In genomic region chr17:7405413-7405881, GRCh38 we compare ENCODE assay signal across 8 cellular contexts. TPM values are rescaled to one million over a fixed set of nuclear protein-coding genes. Genes with fewer than 3 reads are reported as not detected.
DNase-seq lines count a peak whose midpoint lies in the region; ATAC-seq and TF ChIP-seq lines count a peak whose summit lies in the region.

No MANE protein-coding gene starts in this region.

- no peak overlapping the region for H3K9ac ChIP-seq in MM.1S (ENCODE audit: low read length)

- no peaks in the 10 kb centered on the region; the same call in 1 of the 2 replicates for H3K79me2 ChIP-seq in MM.1S (ENCODE audit: low read length)

- ATAC-seq in natural killer cell treated with Interleukin-12 subunit alpha and Interleukin-12 subunit beta and Interleukin-15 and Interleukin-18, amount 100 ng/mL, for 72 hours: no peak
- ATAC-seq in HG03378 (IDR thresholded peaks at IDR 0.05; ENCODE audit: unreplicated experiment): no peak

- no peaks in the 10 kb centered on the region for H3K36me3 Mint-ChIP-seq in natural killer cell treated with Interleukin-12 subunit alpha and Interleukin-12 subunit beta and Interleukin-15 and Interleukin-18, amount 100 ng/mL, for 72 hours

- H3K27me3 Mint-ChIP-seq in natural killer cell treated with Interleukin-12 subunit alpha and Interleukin-12 subunit beta and Interleukin-15 and Interleukin-18, amount 100 ng/mL, for 72 hours: peaks cover 8 to 23% of the 10 kb centered on the region in 2 donors

- H3K4me3 Mint-ChIP-seq in natural killer cell treated with Interleukin-12 subunit alpha and Interleukin-12 subunit beta and Interleukin-15 and Interleukin-18, amount 100 ng/mL, for 72 hours: peak overlapping the region; percentile 87

- H3K4me1 Mint-ChIP-seq in natural killer cell treated with Interleukin-12 subunit alpha and Interleukin-12 subunit beta and Interleukin-15 and Interleukin-18, amount 100 ng/mL, for 72 hours (ENCODE audit: low read depth in 2 of 2): peaks cover 13 to 21% of the 10 kb centered on the region in 2 donors

- H2AFZ ChIP-seq in MM.1S (ENCODE audit: low read length): no peak overlapping the region; the same call in 1 of the 2 replicates

- H3K36me3 ChIP-seq in MM.1S (replicated peaks; ENCODE audit: insufficient read depth, low read length): no peaks in the 10 kb centered on the region

- H3K27ac ChIP-seq in MM.1S (ENCODE audit: low read length) (no peak overlapping the region), dorsolateral prefrontal cortex (peak overlapping the region; percentile 27 to 97 (median 92))

- H3K9me2 ChIP-seq in MM.1S (replicated peaks; ENCODE audit: insufficient read depth, low read length): no peaks in the 10 kb centered on the region

- DNase-seq in AG08396 (ENCODE audit: low spot score): peak; percentile 50
- DNase-seq in MM.1S: no peak
- DNase-seq in dorsolateral prefrontal cortex: peak in 4 of 10 donors; percentile 28 to 59 (median 32)
- DNase-seq in natural killer cell treated with Interleukin-12 subunit alpha and Interleukin-12 subunit beta and Interleukin-15 and Interleukin-18, amount 100 ng/mL, for 72 hours (ENCODE audit: low spot score): no peak
- DNase-seq in DMS153 treated with DMSO at 0.1 percent for 48 hours (lab: John Stamatoyannopoulos, UW; ENCODE audit: unreplicated experiment): no peak
- no peak for DNase-seq in NCI-H2029 (lab: John Stamatoyannopoulos, UW)
- no peak for DNase-seq in NCI-H1105 treated with DMSO at 0.1 percent for 48 hours (lab: John Stamatoyannopoulos, UW)

- TF ChIP-seq CTCF in MM.1S (IDR thresholded peaks at IDR 0.05; ENCODE audit: low read length): no peak
- TF ChIP-seq CTCF in dorsolateral prefrontal cortex (IDR thresholded peaks at IDR 0.05 in 54 of 56, conservative IDR thresholded peaks at IDR 0.05 in 2 of 56; ENCODE audit: low read depth in 1 of 56, partially characterized antibody in 56 of 56): no peak

- peaks cover 41% of the 10 kb centered on the region for H3K27me3 ChIP-seq in MM.1S (replicated peaks; ENCODE audit: insufficient read depth, low read length)
- no peaks in the 10 kb centered on the region for H3K27me3 ChIP-seq in dorsolateral prefrontal cortex

- peaks cover 4% of the 10 kb centered on the region; the same call in 1 of the 2 replicates for H3K4me1 ChIP-seq in MM.1S (ENCODE audit: low read length)

- intact Hi-C loops in dorsolateral prefrontal cortex (cut with DNase I): loop anchor here in 1 of 2 donors (1.0 kb wide), 1 partner anchor 80 kb away; no protein-coding TSS in a partner anchor

- H3K27ac Mint-ChIP-seq in natural killer cell treated with Interleukin-12 subunit alpha and Interleukin-12 subunit beta and Interleukin-15 and Interleukin-18, amount 100 ng/mL, for 72 hours: peak overlapping the region; percentile 2 to 27

- H3K9me3 ChIP-seq in MM.1S (replicated peaks; ENCODE audit: insufficient read depth, low read length): no peaks in the 10 kb centered on the region

- H4K20me1 ChIP-seq in MM.1S (ENCODE audit: insufficient read depth, low read length): no peaks in the 10 kb centered on the region

- no peak overlapping the region; the same call in 1 of the 2 replicates for H3K4me3 ChIP-seq in MM.1S (ENCODE audit: low read length)
- H3K4me3 ChIP-seq in dorsolateral prefrontal cortex: peak overlapping the region; percentile 55 to 89 (median 79)

- H3K4me2 ChIP-seq in MM.1S (ENCODE audit: low read depth, low read length): peak overlapping the region; percentile 86; the same call in 1 of the 2 replicates

- no peaks in the 10 kb centered on the region for H3F3A ChIP-seq in MM.1S (ENCODE audit: insufficient read depth, low read length)

- no peaks in the 10 kb centered on the region for H3K9me3 Mint-ChIP-seq in natural killer cell treated with Interleukin-12 subunit alpha and Interleukin-12 subunit beta and Interleukin-15 and Interleukin-18, amount 100 ng/mL, for 72 hours

RNA-seq across cellular contexts. Expression of gene TMEM256, which starts 1.6 kb away (rescaled TPM):
- 10 to 100 TPM; 25.4 to 80.3 (median 44.3) TPM for total RNA-seq in dorsolateral prefrontal cortex
- 10 to 100 TPM; 40.1 to 51.1 TPM for total RNA-seq in natural killer cell treated with Interleukin-12 subunit alpha and Interleukin-12 subunit beta and Interleukin-15 and Interleukin-18, amount 100 ng/mL, for 72 hours

RNA-seq across cellular contexts. Expression of gene NLGN2, which starts 2.2 kb away (rescaled TPM):
- 100 to 1,000 TPM in 103 of 120 experiments, 10 to 100 TPM in 17; 83.6 to 164 (median 109) TPM for total RNA-seq in dorsolateral prefrontal cortex
- 1 to 10 TPM; 2.3 to 7.7 TPM for total RNA-seq in natural killer cell treated with Interleukin-12 subunit alpha and Interleukin-12 subunit beta and Interleukin-15 and Interleukin-18, amount 100 ng/mL, for 72 hours

RNA-seq across cellular contexts. Expression of gene PLSCR3, which starts 11.1 kb away (rescaled TPM):
- total RNA-seq in dorsolateral prefrontal cortex: 10 to 100 TPM in 116 of 120 experiments, 1 to 10 TPM in 4; 7.3 to 23.9 (median 14.2) TPM
- total RNA-seq in natural killer cell treated with Interleukin-12 subunit alpha and Interleukin-12 subunit beta and Interleukin-15 and Interleukin-18, amount 100 ng/mL, for 72 hours: 10 to 100 TPM; 32.2 to 48.4 TPM

RNA-seq across cellular contexts. Expression of gene SPEM1, which starts 14.7 kb away (rescaled TPM):
- under 1 TPM in 2 of 120 experiments, not detected in 118; 0.86 to 0.95 TPM for total RNA-seq in dorsolateral prefrontal cortex
- not detected for total RNA-seq in natural killer cell treated with Interleukin-12 subunit alpha and Interleukin-12 subunit beta and Interleukin-15 and Interleukin-18, amount 100 ng/mL, for 72 hours

RNA-seq across cellular contexts. Expression of gene SPEM2, which starts 20.0 kb away (rescaled TPM):
- under 1 TPM in 2 of 120 experiments, not detected in 118; 0.41 to 0.48 TPM for total RNA-seq in dorsolateral prefrontal cortex
- total RNA-seq in natural killer cell treated with Interleukin-12 subunit alpha and Interleukin-12 subunit beta and Interleukin-15 and Interleukin-18, amount 100 ng/mL, for 72 hours: not detected

Comparison
In these comparisons a context has a peak if more than half of its experiments do, and no peak if none do; other contexts are left out.
1. RNA of gene NLGN2, which starts 2.2 kb away (total RNA-seq): 83.6 to 164 TPM in dorsolateral prefrontal cortex; 2.3 to 7.7 TPM in natural killer cell treated with Interleukin-12 subunit alpha and Interleukin-12 subunit beta and Interleukin-15 and Interleukin-18, amount 100 ng/mL, for 72 hours; every median in the first group is over 4 times any median in the second.